20 cellular contexts compared by ENCODE assay signal in genomic region chr6:113376847-113377165, GRCh38.
"Had no signal": no experiment of that assay in that cellular context is flagged by ENCODE, and none has a peak within 500 bp of the region (broad histone marks: within the 10 kb centered on the region; RNA-seq: fewer than 3 reads in every experiment).

No MANE protein-coding gene starts in this region.

- H3K27ac ChIP-seq: body of pancreas, colonic mucosa, gastrocnemius medialis, heart left ventricle, left lung, neutrophil, tibial nerve had no signal

- FAIRE-seq: urothelium cell line had no signal

- H3K9me3 ChIP-seq: body of pancreas, colonic mucosa, gastrocnemius medialis, heart left ventricle, left lung, neutrophil, tibial nerve had no signal

- H3K4me1 ChIP-seq: colonic mucosa, gastrocnemius medialis, left lung had no signal

- H3K36me3 ChIP-seq: colonic mucosa, gastrocnemius medialis, heart left ventricle, left lung, neutrophil, tibial nerve had no signal

- H3K4me3 Mint-ChIP-seq: activated CD4-positive, alpha-beta memory T cell treated with anti-CD3 and anti-CD28 coated beads, Interleukin-2, amount 10 ng/mL, durations not matched to agents 7 days and 5 days; activated CD8-positive, alpha-beta memory T cell treated with anti-CD3 and anti-CD28 coated beads, Interleukin-2, amount 10 ng/mL, durations not matched to agents 7 days and 5 days; activated naive CD8-positive, alpha-beta T cell treated with anti-CD3 and anti-CD28 coated beads for 36 hours; endodermal cell; naive thymus-derived CD8-positive, alpha-beta T cell; stimulated activated naive CD8-positive, alpha-beta T cell treated with anti-CD3 and anti-CD28 coated beads, Interleukin-15, Interleukin-2, amounts not matched to agents 100 ng/mL and 50 ng/mL, for 24 hours had no signal

- H3K36me3 Mint-ChIP-seq: activated CD8-positive, alpha-beta memory T cell treated with anti-CD3 and anti-CD28 coated beads, Interleukin-2, amount 10 ng/mL, durations not matched to agents 7 days and 5 days; activated naive CD8-positive, alpha-beta T cell treated with anti-CD3 and anti-CD28 coated beads for 36 hours; naive thymus-derived CD8-positive, alpha-beta T cell had no signal

- H3K4me3 ChIP-seq: body of pancreas, colonic mucosa, gastrocnemius medialis, heart left ventricle, left lung, tibial nerve had no signal

- H3K27me3 Mint-ChIP-seq: activated CD4-positive, alpha-beta memory T cell treated with anti-CD3 and anti-CD28 coated beads, Interleukin-2, amount 10 ng/mL, durations not matched to agents 7 days and 5 days; activated CD8-positive, alpha-beta memory T cell treated with anti-CD3 and anti-CD28 coated beads, Interleukin-2, amount 10 ng/mL, durations not matched to agents 7 days and 5 days had no signal

- DNase-seq: activated CD4-positive, alpha-beta memory T cell treated with anti-CD3 and anti-CD28 coated beads, Interleukin-2, amount 10 ng/mL, durations not matched to agents 7 days and 5 days; activated CD4-positive, alpha-beta T cell treated with anti-CD3 and anti-CD28 coated beads for 48 hours; activated CD4-positive, CD25-positive, alpha-beta regulatory T cell; activated CD8-positive, alpha-beta memory T cell treated with anti-CD3 and anti-CD28 coated beads, Interleukin-2, amount 10 ng/mL, durations not matched to agents 7 days and 5 days; activated naive CD4-positive, alpha-beta T cell; activated naive CD8-positive, alpha-beta T cell treated with anti-CD3 and anti-CD28 coated beads for 36 hours; amygdala; body of pancreas; caudate nucleus; colonic mucosa; endodermal cell; gastrocnemius medialis; heart left ventricle; left lung; naive thymus-derived CD8-positive, alpha-beta T cell; stimulated activated CD4-positive, alpha-beta T cell treated with anti-CD3 and anti-CD28 coated beads, Interleukin-2, amount 100 ng/mL, for 24 hours had no signal

- H3K9me3 Mint-ChIP-seq: activated CD4-positive, alpha-beta memory T cell treated with anti-CD3 and anti-CD28 coated beads, Interleukin-2, amount 10 ng/mL, durations not matched to agents 7 days and 5 days; activated naive CD8-positive, alpha-beta T cell treated with anti-CD3 and anti-CD28 coated beads for 36 hours; endodermal cell; stimulated activated naive CD8-positive, alpha-beta T cell treated with anti-CD3 and anti-CD28 coated beads, Interleukin-15, Interleukin-2, amounts not matched to agents 100 ng/mL and 50 ng/mL, for 24 hours had no signal

- H3K27me3 ChIP-seq: body of pancreas, colonic mucosa, gastrocnemius medialis, heart left ventricle, left lung, neutrophil, tibial nerve had no signal

- H3K4me1 Mint-ChIP-seq: activated CD4-positive, alpha-beta memory T cell treated with anti-CD3 and anti-CD28 coated beads, Interleukin-2, amount 10 ng/mL, durations not matched to agents 7 days and 5 days; activated CD8-positive, alpha-beta memory T cell treated with anti-CD3 and anti-CD28 coated beads, Interleukin-2, amount 10 ng/mL, durations not matched to agents 7 days and 5 days; activated naive CD8-positive, alpha-beta T cell treated with anti-CD3 and anti-CD28 coated beads for 36 hours; endodermal cell; naive thymus-derived CD8-positive, alpha-beta T cell had no signal

- ATAC-seq: activated CD8-positive, alpha-beta memory T cell treated with anti-CD3 and anti-CD28 coated beads, Interleukin-2, amount 10 ng/mL, durations not matched to agents 7 days and 5 days; body of pancreas; gastrocnemius medialis; heart left ventricle; left lung; naive thymus-derived CD8-positive, alpha-beta T cell had no signal

- H3K27ac Mint-ChIP-seq: activated CD4-positive, alpha-beta memory T cell treated with anti-CD3 and anti-CD28 coated beads, Interleukin-2, amount 10 ng/mL, durations not matched to agents 7 days and 5 days; activated CD8-positive, alpha-beta memory T cell treated with anti-CD3 and anti-CD28 coated beads, Interleukin-2, amount 10 ng/mL, durations not matched to agents 7 days and 5 days; activated naive CD8-positive, alpha-beta T cell treated with anti-CD3 and anti-CD28 coated beads for 36 hours; endodermal cell; naive thymus-derived CD8-positive, alpha-beta T cell; stimulated activated naive CD8-positive, alpha-beta T cell treated with anti-CD3 and anti-CD28 coated beads, Interleukin-15, Interleukin-2, amounts not matched to agents 100 ng/mL and 50 ng/mL, for 24 hours had no signal
